Comparison of ENCODE assay signal across 10 cellular contexts in genomic region chrX:109839694-109840358, GRCh38.
DNase-seq lines count a peak whose midpoint lies in the region; ATAC-seq, FAIRE-seq and TF ChIP-seq lines count a peak whose summit lies in the region.
"Had no signal": no experiment of that assay in that cellular context is flagged by ENCODE, and none has a peak within 500 bp of the region (broad histone marks: within the 10 kb centered on the region; RNA-seq: fewer than 3 reads in every experiment).

No MANE protein-coding gene starts in this region.

- ATAC-seq in Right ventricle myocardium superior (ENCODE audit: poor library complexity), result peak; percentile 79

- 43% methylated on average over 9 of the region's 9 CpGs; no CpG with 5 or more reads in 1 of the 2 donors for WGBS in transverse colon (ENCODE audit: low coverage in 1 of 2), 2 donors

- TF ChIP-seq EP300 in transverse colon (IDR thresholded peaks at IDR 0.05; ENCODE audit: low read depth), result no peak

- no peaks in the 10 kb centered on the region for H3K36me3 Mint-ChIP-seq in activated T-cell treated with anti-CD3 and anti-CD28 coated beads, Interleukin-2, amount 50 U/mL, for 24 hours (ENCODE audit: low read depth)

- H3K27me3 Mint-ChIP-seq in activated T-cell treated with anti-CD3 and anti-CD28 coated beads, Interleukin-2, amount 50 U/mL, for 24 hours, result peaks cover 12% of the 10 kb centered on the region
- H3K27me3 Mint-ChIP-seq: activated CD4-positive, alpha-beta T cell treated with anti-CD3 and anti-CD28 coated beads, Interleukin-2, amount 10 ng/mL, durations not matched to agents 7 days and 5 days had no signal

- no peak for TF ChIP-seq CTCF in transverse colon (IDR thresholded peaks at IDR 0.05)

- no peaks in the 10 kb centered on the region for H3K27me3 ChIP-seq in transverse colon

- H3K4me1 Mint-ChIP-seq in activated T-cell treated with anti-CD3 and anti-CD28 coated beads, Interleukin-2, amount 50 U/mL, for 24 hours (ENCODE audit: low read depth), result peaks cover 14% of the 10 kb centered on the region

- no peaks in the 10 kb centered on the region for H3K36me3 ChIP-seq in transverse colon

- H3K27ac Mint-ChIP-seq in activated T-cell treated with anti-CD3 and anti-CD28 coated beads, Interleukin-2, amount 50 U/mL, for 24 hours, result no peak overlapping the region
- H3K27ac Mint-ChIP-seq: activated CD4-positive, alpha-beta T cell treated with anti-CD3 and anti-CD28 coated beads, Interleukin-2, amount 10 ng/mL, durations not matched to agents 7 days and 5 days had no signal

- intact Hi-C loops in Right ventricle myocardium superior (cut with DNase I), result no loop called here
- intact Hi-C loops in transverse colon (cut with DNase I; ENCODE audit: low total_unique reads), result no loop called here

- TF ChIP-seq POLR2A in transverse colon (IDR thresholded peaks at IDR 0.05), result no peak

- H3K9me3 ChIP-seq in transverse colon, result no peaks in the 10 kb centered on the region

- no peaks in the 10 kb centered on the region for H3K9me3 Mint-ChIP-seq in activated T-cell treated with anti-CD3 and anti-CD28 coated beads, Interleukin-2, amount 50 U/mL, for 24 hours
- H3K9me3 Mint-ChIP-seq: activated CD4-positive, alpha-beta T cell treated with anti-CD3 and anti-CD28 coated beads, Interleukin-2, amount 10 ng/mL, durations not matched to agents 7 days and 5 days had no signal

- no peak for FAIRE-seq in HTR-8/SVneo (lab: Jason Lieb, UNC)

- in situ Hi-C loops in transverse colon (cut with MboI; ENCODE audit: low pct_ligation_motif_present in 1 of 4, low pct_unique_long_range_greater_than_20kb in 1 of 4, low sequenced_read_pairs in 3 of 4), result no loop called here

- no peaks in the 10 kb centered on the region for H3K4me1 ChIP-seq in transverse colon

- H3K27ac ChIP-seq in transverse colon, result peak overlapping the region; percentile 47 to 60 (median 56)
- H3K27ac ChIP-seq: C4-2B had no signal

- no peak overlapping the region for H3K4me3 ChIP-seq in transverse colon

- peak; percentile 31 for DNase-seq in activated T-cell treated with anti-CD3 and anti-CD28 coated beads, Interleukin-2, amount 50 U/mL, for 24 hours
- no peak for DNase-seq in activated T-cell treated with anti-CD3 and anti-CD28 coated beads for 4 hours
- DNase-seq in SIG-M5 treated with dmso at 0.1 percent for 504 hours (lab: John Stamatoyannopoulos, UW; ENCODE audit: unreplicated experiment), result peak; percentile 77
- no peak for DNase-seq in Right ventricle myocardium superior
- no peak for DNase-seq in transverse colon
- DNase-seq in activated CD8-positive, alpha-beta memory T cell treated with anti-CD3 and anti-CD28 coated beads, Interleukin-2, amount 50 U/mL, for 48 hours, result no peak
- DNase-seq in HTR-8/SVneo (ENCODE audit: insufficient read length, low spot score), result no peak
- DNase-seq in stimulated activated CD4-positive, alpha-beta T cell treated with anti-CD3 and anti-CD28 coated beads, Interleukin-12 subunit alpha, Interleukin-12 subunit beta, amount 100 ng/mL, for 4 hours, result no peak
- DNase-seq: activated CD4-positive, alpha-beta T cell treated with anti-CD3 and anti-CD28 coated beads, Interleukin-2, amount 10 ng/mL, durations not matched to agents 7 days and 5 days had no signal

- no peak overlapping the region for H3K4me3 Mint-ChIP-seq in activated T-cell treated with anti-CD3 and anti-CD28 coated beads, Interleukin-2, amount 50 U/mL, for 24 hours
- H3K4me3 Mint-ChIP-seq: activated CD4-positive, alpha-beta T cell treated with anti-CD3 and anti-CD28 coated beads, Interleukin-2, amount 10 ng/mL, durations not matched to agents 7 days and 5 days had no signal

Comparison
In these comparisons a context has a peak if more than half of its experiments do, and no peak if none do; other contexts are left out.
1. DNase-seq: peak in activated T-cell treated with anti-CD3 and anti-CD28 coated beads, Interleukin-2, amount 50 U/mL, for 24 hours (single experiment) and SIG-M5 treated with dmso at 0.1 percent for 504 hours (single experiment); none in activated T-cell treated with anti-CD3 and anti-CD28 coated beads for 4 hours (single experiment), Right ventricle myocardium superior (single experiment), transverse colon (single experiment), activated CD8-positive, alpha-beta memory T cell treated with anti-CD3 and anti-CD28 coated beads, Interleukin-2, amount 50 U/mL, for 48 hours (single experiment), HTR-8/SVneo (single experiment) and stimulated activated CD4-positive, alpha-beta T cell treated with anti-CD3 and anti-CD28 coated beads, Interleukin-12 subunit alpha, Interleukin-12 subunit beta, amount 100 ng/mL, for 4 hours (single experiment).